In genomic region chr5:52743012-52743411, GRCh38 we compare ENCODE assay signal across 21 cellular contexts. TPM values are rescaled to one million over a fixed set of nuclear protein-coding genes. Genes with fewer than 3 reads are reported as not detected.
DNase-seq lines count a peak whose midpoint lies in the region; ATAC-seq, FAIRE-seq and TF ChIP-seq lines count a peak whose summit lies in the region.
"Had no signal": no experiment of that assay in that cellular context is flagged by ENCODE, and none has a peak within 500 bp of the region (broad histone marks: within the 10 kb centered on the region; RNA-seq: fewer than 3 reads in every experiment).

No MANE protein-coding gene starts in this region.

- H3K4me1 Mint-ChIP-seq in CD4-positive, alpha-beta T cell (ENCODE audit: low read depth): peaks cover 44% of the 10 kb centered on the region
- H3K4me1 Mint-ChIP-seq in activated naive CD8-positive, alpha-beta T cell (ENCODE audit: low read depth): peaks cover 78% of the 10 kb centered on the region
- H3K4me1 Mint-ChIP-seq: naive B cell had no signal

- H3K27ac Mint-ChIP-seq in CD4-positive, alpha-beta T cell: peak overlapping the region; percentile 66
- H3K27ac Mint-ChIP-seq in activated naive CD8-positive, alpha-beta T cell: peak overlapping the region; percentile 89
- H3K27ac Mint-ChIP-seq: HFFc6, naive B cell had no signal

- H3K4me3 Mint-ChIP-seq in CD4-positive, alpha-beta T cell: no peak overlapping the region
- peak overlapping the region; percentile 63 for H3K4me3 Mint-ChIP-seq in activated naive CD8-positive, alpha-beta T cell
- H3K4me3 Mint-ChIP-seq: HFFc6 had no signal

- no peak for FAIRE-seq in HTR-8/SVneo (lab: Jason Lieb, UNC)
- FAIRE-seq: colon, RCC 7860 had no signal

- no peak for ATAC-seq in CD4-positive, alpha-beta T cell (ENCODE audit: poor library complexity)

- WGBS in mesodermal cell (ENCODE audit: insufficient coverage in 2 of 2), 2 experiments: 55 to 89% methylated on average over 1 to 2 of the region's 2 CpGs

- H3K27me3 ChIP-seq in CD4-positive, alpha-beta T cell (ENCODE audit: control insufficient read depth, insufficient read depth, low read length): no peaks in the 10 kb centered on the region
- peaks cover 0 to 3% (median 0%) of the 10 kb centered on the region in 45 donors for H3K27me3 ChIP-seq in dorsolateral prefrontal cortex
- H3K27me3 ChIP-seq: BLaER1, esophagus muscularis mucosa, upper lobe of left lung had no signal

- no peak for TF ChIP-seq CTCF in CD4-positive, alpha-beta T cell (IDR thresholded peaks at IDR 0.05)
- no peak for TF ChIP-seq CTCF in dorsolateral prefrontal cortex (IDR thresholded peaks at IDR 0.05 in 54 of 56, conservative IDR thresholded peaks at IDR 0.05 in 2 of 56; ENCODE audit: low read depth in 1 of 56, partially characterized antibody in 56 of 56)

- CTCF ChIA-PET in CD4-positive, alpha-beta T cell (lab: Charles Lee): interaction anchor here (1.3 kb wide), 1 partner anchor 18 kb away, joined by 3 read pairs; no protein-coding TSS in a partner anchor

- no peaks in the 10 kb centered on the region for H3K36me3 Mint-ChIP-seq in CD4-positive, alpha-beta T cell (ENCODE audit: low read depth)
- H3K36me3 Mint-ChIP-seq in activated naive CD8-positive, alpha-beta T cell: peaks cover 3% of the 10 kb centered on the region
- H3K36me3 Mint-ChIP-seq: naive B cell had no signal

- H3K27me3 Mint-ChIP-seq in CD4-positive, alpha-beta T cell: no peaks in the 10 kb centered on the region
- no peaks in the 10 kb centered on the region for H3K27me3 Mint-ChIP-seq in activated naive CD8-positive, alpha-beta T cell

- H3K4me1 ChIP-seq in mesodermal cell (ENCODE audit: control insufficient read depth, insufficient read depth, low read length, poor library complexity, severe bottlenecking): peaks cover 31% of the 10 kb centered on the region

- H3K36me3 ChIP-seq in mesodermal cell (ENCODE audit: control insufficient read depth, insufficient read depth, low read length): no peaks in the 10 kb centered on the region
- H3K36me3 ChIP-seq: BLaER1, esophagus muscularis mucosa, upper lobe of left lung had no signal

- peak overlapping the region; percentile 14 for H3K27ac ChIP-seq in CD4-positive, alpha-beta T cell (ENCODE audit: low read depth, low read length)
- H3K27ac ChIP-seq in mesodermal cell (ENCODE audit: low read depth, low read length, severe bottlenecking) (peak overlapping the region; percentile 46), dorsolateral prefrontal cortex (no peak overlapping the region)
- H3K27ac ChIP-seq: BLaER1, esophagus muscularis mucosa, HL-60, upper lobe of left lung had no signal

- intact Hi-C loops in CD4-positive, alpha-beta T cell (cut with DNase I, micrococcal nuclease): no loop called here
- intact Hi-C loops in dorsolateral prefrontal cortex (cut with DNase I): no loop called here

- no peaks in the 10 kb centered on the region for H3K9me3 Mint-ChIP-seq in CD4-positive, alpha-beta T cell
- no peaks in the 10 kb centered on the region for H3K9me3 Mint-ChIP-seq in activated naive CD8-positive, alpha-beta T cell (ENCODE audit: low read depth)
- H3K9me3 Mint-ChIP-seq: HFFc6, naive B cell had no signal

- no peak for DNase-seq in CD4-positive, alpha-beta T cell
- peak; percentile 51 for DNase-seq in EH (ENCODE audit: low read depth)
- no peak for DNase-seq in HTR-8/SVneo (ENCODE audit: insufficient read length, low spot score)
- no peak for DNase-seq in medulla oblongata (ENCODE audit: extremely low spot score)
- no peak for DNase-seq in dorsolateral prefrontal cortex
- DNase-seq in GDM1 (lab: John Stamatoyannopoulos, UW): no peak
- DNase-seq: activated CD4-positive, CD25-positive, alpha-beta regulatory T cell treated with anti-CD3 and anti-CD28 coated beads, Interleukin-2, amount 50 U/mL, for 72 hours; DMS79 treated with DMSO at 0.1 percent for 48 hours; HFFc6; naive B cell; NCI-H1930; NCI-H526 treated with DMSO at 0.1 percent for 48 hours; stimulated activated CD8-positive, alpha-beta memory T cell treated with anti-CD3 and anti-CD28 coated beads, Interleukin-4, amount 100 ng/mL, for 48 hours; upper lobe of left lung had no signal

- POLR2A ChIA-PET in CD4-positive, alpha-beta T cell (lab: Charles Lee): interaction anchor here (1.0 kb wide), 1 partner anchor 18 kb away, joined by 3 read pairs; no protein-coding TSS in a partner anchor

- H3K4me3 ChIP-seq in mesodermal cell (ENCODE audit: extremely low read depth, insufficient read depth, low read length, poor library complexity, severe bottlenecking): no peak overlapping the region
- H3K4me3 ChIP-seq in dorsolateral prefrontal cortex: no peak overlapping the region
- H3K4me3 ChIP-seq: BLaER1, esophagus muscularis mucosa, upper lobe of left lung had no signal

- no peaks in the 10 kb centered on the region for H3K9me3 ChIP-seq in CD4-positive, alpha-beta T cell (ENCODE audit: control insufficient read depth, low read length)
- no peaks in the 10 kb centered on the region for H3K9me3 ChIP-seq in mesodermal cell (ENCODE audit: control insufficient read depth, low read length)
- H3K9me3 ChIP-seq: BLaER1, esophagus muscularis mucosa, upper lobe of left lung had no signal

RNA-seq across cellular contexts. Expression of gene ITGA1, which starts 44.7 kb away (rescaled TPM):
- total RNA-seq in CD4-positive, alpha-beta T cell: 1 to 10 TPM in 1 of 2 experiments, under 1 TPM in 1; 0.74 to 1.3 TPM
- 146 TPM for polyA plus RNA-seq in mesodermal cell (2013, experiment 1 of 2)
- polyA plus RNA-seq in mesodermal cell (2013, experiment 2 of 2): 144 TPM
- 10 to 100 TPM in 92 of 120 experiments, 1 to 10 TPM in 28; 3.7 to 35.1 (median 13.0) TPM for total RNA-seq in dorsolateral prefrontal cortex

RNA-seq across cellular contexts. Expression of gene PELO, which starts 44.7 kb away (rescaled TPM):
- 1 to 10 TPM; 4.3 to 4.5 TPM for total RNA-seq in CD4-positive, alpha-beta T cell
- polyA plus RNA-seq in mesodermal cell (2013, experiment 1 of 2): 39.8 TPM
- polyA plus RNA-seq in mesodermal cell (2013, experiment 2 of 2): 29.9 TPM
- total RNA-seq in dorsolateral prefrontal cortex: 10 to 100 TPM; 11.6 to 28.0 (median 17.4) TPM

Comparison
In these comparisons a context has a peak if more than half of its experiments do, and no peak if none do; other contexts are left out.
1. H3K27ac ChIP-seq: peak in CD4-positive, alpha-beta T cell (single experiment) and mesodermal cell (single experiment); none in dorsolateral prefrontal cortex (0 of 59).